ENCODE assay signal across 34 cellular contexts in the genomic region with DNA sequence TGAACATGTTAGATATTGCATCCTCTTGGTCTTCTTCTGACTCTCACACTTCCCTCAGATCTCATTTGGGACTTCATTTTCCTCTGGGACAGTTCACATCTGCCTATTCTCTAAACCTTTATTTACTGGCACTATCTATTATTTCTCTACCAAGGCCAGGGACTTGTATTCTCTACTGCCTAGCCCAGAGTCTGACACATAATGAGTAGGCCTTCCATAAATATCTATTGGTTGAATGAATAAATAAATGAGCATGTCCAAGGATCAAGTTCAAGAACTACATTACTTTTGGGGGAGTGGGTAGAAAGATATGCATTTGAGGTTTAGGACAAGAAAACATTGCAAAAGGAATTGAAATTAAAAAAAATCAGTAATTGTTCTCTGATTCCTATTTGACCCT.
"Had no signal": no experiment of that assay in that cellular context is flagged by ENCODE, and none has a peak within 500 bp of the region (broad histone marks: within the 10 kb centered on the region; RNA-seq: fewer than 3 reads in every experiment).

No MANE protein-coding gene starts in this region.

- H3K36me3 Mint-ChIP-seq: activated naive CD8-positive, alpha-beta T cell treated with anti-CD3 and anti-CD28 coated beads for 36 hours; mesothelial cell of epicardium; naive thymus-derived CD4-positive, alpha-beta T cell; stimulated activated memory B cell treated with anti-CD40 and anti-IgM and Interleukin-4, amounts not matched to agents 10 μg/mL and 1 μg/mL and 100 μg/mL, for 72 hours had no signal

- H2AFZ ChIP-seq: hepatocyte had no signal

- H3K9me3 ChIP-seq: adrenal gland, esophagus muscularis mucosa, pancreas, psoas muscle, sigmoid colon, thyroid gland, upper lobe of left lung, vagina had no signal

- H3K4me1 ChIP-seq: adrenal gland, esophagus muscularis mucosa, pancreas, psoas muscle, sigmoid colon, thyroid gland, upper lobe of left lung, vagina had no signal

- FAIRE-seq: frontal cortex, pancreas, TTC549 had no signal

- H3K27me3 Mint-ChIP-seq: activated naive CD8-positive, alpha-beta T cell treated with anti-CD3 and anti-CD28 coated beads for 36 hours; stimulated activated memory B cell treated with anti-CD40 and anti-IgM and Interleukin-4, amounts not matched to agents 10 μg/mL and 1 μg/mL and 100 μg/mL, for 72 hours; stimulated activated naive CD8-positive, alpha-beta T cell treated with anti-CD3 and anti-CD28 coated beads, Interleukin-15, amount 100 ng/mL, for 72 hours had no signal

- H3K27me3 ChIP-seq: adrenal gland, brain microvascular endothelial cell, hepatocyte, pancreas, sigmoid colon, thyroid gland, upper lobe of left lung, vagina had no signal

- H3K27ac ChIP-seq: adrenal gland, brain microvascular endothelial cell, esophagus muscularis mucosa, hepatocyte, pancreas, psoas muscle, sigmoid colon, thyroid gland, upper lobe of left lung, vagina, WERI-Rb-1 had no signal

- H3K4me3 Mint-ChIP-seq: activated naive CD4-positive, alpha-beta T cell treated with anti-CD3 and anti-CD28 coated beads for 36 hours; activated naive CD8-positive, alpha-beta T cell treated with anti-CD3 and anti-CD28 coated beads for 36 hours; activated T-helper 1 cell treated with anti-CD3 and anti-CD28 coated beads, Interleukin-12 subunit alpha, Interleukin-12 subunit beta, Interleukin-2, Interleukin-4 antibody, amounts not matched to agents 30 ng/mL and 10 ng/mL and 1 ng/mL, durations not matched to agents 14 hours and 24 hours and 36 hours; endodermal cell; mesothelial cell of epicardium; naive thymus-derived CD4-positive, alpha-beta T cell; stimulated activated memory B cell treated with anti-CD40 and anti-IgM and Interleukin-4, amounts not matched to agents 10 μg/mL and 1 μg/mL and 100 μg/mL, for 72 hours; stimulated activated naive CD8-positive, alpha-beta T cell treated with anti-CD3 and anti-CD28 coated beads, Interleukin-15, amount 100 ng/mL, for 72 hours had no signal

- H3K36me3 ChIP-seq: adrenal gland, brain microvascular endothelial cell, esophagus muscularis mucosa, pancreas, sigmoid colon, thyroid gland, upper lobe of left lung, vagina, WERI-Rb-1 had no signal

- H3K79me2 ChIP-seq: hepatocyte had no signal

- H3K4me2 ChIP-seq: hepatocyte, smooth muscle cell had no signal

- H3K9me3 Mint-ChIP-seq: endodermal cell had no signal

- DNase-seq: activated CD4-positive, alpha-beta T cell treated with anti-CD3 and anti-CD28 coated beads for 48 hours; activated CD4-positive, alpha-beta T cell treated with anti-CD3 and anti-CD28 coated beads, Interleukin-2, amount 50 U/mL, for 48 hours; activated CD8-positive, alpha-beta memory T cell treated with anti-CD3 and anti-CD28 coated beads for 24 hours; activated effector memory CD4-positive, alpha-beta T cell treated with anti-CD3 and anti-CD28 coated beads, Interleukin-2, amount 50 U/mL, for 16 hours; activated naive CD4-positive, alpha-beta T cell treated with anti-CD3 and anti-CD28 coated beads for 36 hours; activated naive CD8-positive, alpha-beta T cell treated with anti-CD3 and anti-CD28 coated beads for 36 hours; adrenal gland; aorta; brain microvascular endothelial cell; central memory CD4-positive, alpha-beta T cell; endodermal cell; islet precursor cell; left colon; naive thymus-derived CD4-positive, alpha-beta T cell; pancreas; psoas muscle; sigmoid colon; stimulated activated CD4-positive, alpha-beta T cell treated with anti-CD3 and anti-CD28 coated beads, Interleukin-1b, Interleukin-23, amount 100 ng/mL, for 48 hours; stimulated activated CD4-positive, alpha-beta T cell treated with anti-CD3 and anti-CD28 coated beads, Interleukin-4, amount 100 ng/mL, for 4 hours; stimulated activated CD8-positive, alpha-beta memory T cell treated with anti-CD3 and anti-CD28 coated beads, Interleukin-4, amount 100 ng/mL, for 48 hours; stimulated activated naive CD8-positive, alpha-beta T cell treated with anti-CD3 and anti-CD28 coated beads, Interleukin-15, amount 100 ng/mL, for 72 hours; thyroid gland; upper lobe of left lung; WERI-Rb-1 had no signal

- H3K4me3 ChIP-seq: adrenal gland, esophagus muscularis mucosa, hepatocyte, pancreas, psoas muscle, sigmoid colon, smooth muscle cell, thyroid gland, upper lobe of left lung, vagina had no signal

- H3K27ac Mint-ChIP-seq: activated naive CD4-positive, alpha-beta T cell treated with anti-CD3 and anti-CD28 coated beads for 36 hours; activated naive CD8-positive, alpha-beta T cell treated with anti-CD3 and anti-CD28 coated beads for 36 hours; activated T-helper 1 cell treated with anti-CD3 and anti-CD28 coated beads, Interleukin-12 subunit alpha, Interleukin-12 subunit beta, Interleukin-2, Interleukin-4 antibody, amounts not matched to agents 30 ng/mL and 10 ng/mL and 1 ng/mL, durations not matched to agents 14 hours and 24 hours and 36 hours; endodermal cell; mesothelial cell of epicardium; naive thymus-derived CD4-positive, alpha-beta T cell; stimulated activated memory B cell treated with anti-CD40 and anti-IgM and Interleukin-4, amounts not matched to agents 10 μg/mL and 1 μg/mL and 100 μg/mL, for 72 hours; stimulated activated naive CD8-positive, alpha-beta T cell treated with anti-CD3 and anti-CD28 coated beads, Interleukin-15, amount 100 ng/mL, for 72 hours had no signal

- H3K4me1 Mint-ChIP-seq: activated naive CD8-positive, alpha-beta T cell treated with anti-CD3 and anti-CD28 coated beads for 36 hours; naive thymus-derived CD4-positive, alpha-beta T cell; stimulated activated memory B cell treated with anti-CD40 and anti-IgM and Interleukin-4, amounts not matched to agents 10 μg/mL and 1 μg/mL and 100 μg/mL, for 72 hours; stimulated activated naive CD8-positive, alpha-beta T cell treated with anti-CD3 and anti-CD28 coated beads, Interleukin-15, amount 100 ng/mL, for 72 hours had no signal

- ATAC-seq: activated CD4-positive, CD25-positive, alpha-beta regulatory T cell treated with anti-CD3 and anti-CD28 coated beads, Interleukin-2, amount 50 U/mL, for 24 hours; left colon; naive thymus-derived CD4-positive, alpha-beta T cell; pancreas; psoas muscle; stimulated activated memory B cell treated with anti-CD40 and anti-IgM and Interleukin-4, amounts not matched to agents 10 μg/mL and 1 μg/mL and 100 μg/mL, for 72 hours; stimulated activated naive CD8-positive, alpha-beta T cell treated with anti-CD3 and anti-CD28 coated beads, Interleukin-15, amount 100 ng/mL, for 72 hours had no signal
